ENCODE assay signal across 1 cellular context in the genomic region with DNA sequence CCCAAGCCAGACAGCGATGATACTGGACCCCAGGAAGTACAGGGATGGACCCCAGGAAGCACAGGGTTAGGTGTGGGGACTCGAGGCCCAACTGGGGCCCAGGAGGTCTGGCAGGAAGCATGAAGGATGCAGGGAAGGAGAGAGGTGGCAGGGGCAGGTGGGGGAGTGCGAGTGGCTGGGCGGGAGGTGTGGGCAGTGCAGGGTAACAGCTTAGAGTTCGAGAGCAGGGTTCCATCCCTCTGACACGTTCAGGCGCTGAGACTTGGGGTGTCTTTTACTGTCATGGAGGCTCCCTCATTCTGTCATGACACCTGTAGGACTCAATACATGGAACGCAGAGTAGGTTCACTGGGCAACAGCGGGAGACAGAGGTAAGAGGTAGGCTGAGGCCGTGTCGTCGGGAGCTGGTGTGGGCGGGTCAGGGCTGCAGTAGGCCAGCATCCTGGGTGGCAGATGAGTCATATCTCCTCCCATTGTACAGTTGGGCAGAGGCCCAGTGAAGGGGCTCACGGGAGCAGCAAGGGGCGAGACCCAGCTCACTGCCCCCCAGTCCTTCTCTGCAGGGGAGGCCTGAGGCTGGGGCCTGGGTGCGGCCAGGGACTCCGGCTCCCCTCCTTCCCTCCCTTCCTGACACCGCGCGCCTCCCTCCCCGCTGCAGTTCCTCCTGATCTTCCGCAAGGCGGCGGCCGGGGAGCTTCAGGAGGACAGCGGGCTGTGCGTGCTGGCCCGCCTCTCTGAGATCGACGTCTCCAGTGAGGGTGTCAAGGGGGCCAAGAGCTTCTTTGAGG.
TF ChIP-seq lines count a peak whose summit lies in the region.

No MANE protein-coding gene starts in this region.

TF ChIP-seq in K562, 482 proteins besides CTCF, POLR2A, EP300 and RAD21:
- peak; percentile 25; the same call in 1 of the 2 replicates for TF ChIP-seq ZBTB7A (IDR thresholded peaks at IDR 0.05; ENCODE audit: borderline replicate concordance, control insufficient read depth, low read depth, low read length)
- peak; percentile 83 for TF ChIP-seq FOSL1 (tag; conservative IDR thresholded peaks at IDR 0.05)
- TF ChIP-seq JUND (IDR thresholded peaks at IDR 0.05; ENCODE audit: borderline replicate concordance, low read depth, low read length): peak; percentile 83
- peak; percentile 61; the same call in 2 of the 3 replicates for TF ChIP-seq JUND (tag; IDR thresholded peaks at IDR 0.05; ENCODE audit: borderline replicate concordance, low read depth, low read length)
- TF ChIP-seq RBM22 (IDR thresholded peaks at IDR 0.05; ENCODE audit: low read depth, low read length, poor library complexity, severe bottlenecking): peak; percentile 31
- TF ChIP-seq ADNP (tag; IDR thresholded peaks at IDR 0.05): no peak
- TF ChIP-seq JUN (IDR thresholded peaks at IDR 0.05; ENCODE audit: borderline replicate concordance, low read depth, low read length): peak; percentile 57; the same call in 1 of the 2 replicates
- no peak for TF ChIP-seq JUN (CRISPR knock-in tag; IDR thresholded peaks at IDR 0.05; ENCODE audit: borderline replicate concordance)
- TF ChIP-seq BHLHE40 (IDR thresholded peaks at IDR 0.05; ENCODE audit: low read length): peak; percentile 34; the same call in 1 of the 2 replicates
- TF ChIP-seq, protein P1, sequence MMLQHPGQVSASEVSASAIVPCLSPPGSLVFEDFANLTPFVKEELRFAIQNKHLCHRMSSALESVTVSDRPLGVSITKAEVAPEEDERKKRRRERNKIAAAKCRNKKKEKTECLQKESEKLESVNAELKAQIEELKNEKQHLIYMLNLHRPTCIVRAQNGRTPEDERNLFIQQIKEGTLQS (IDR thresholded peaks at IDR 0.05): peak; percentile 80
- TF ChIP-seq, protein P1 (CRISPR knock-in tag; conservative IDR thresholded peaks at IDR 0.05): no peak
- TF ChIP-seq BRD9 (IDR thresholded peaks at IDR 0.05; ENCODE audit: low read depth, partially characterized antibody): no peak
- TF ChIP-seq FOXM1 (IDR thresholded peaks at IDR 0.05; ENCODE audit: low read depth): no peak
- TF ChIP-seq FOXM1 (CRISPR knock-in tag; IDR thresholded peaks at IDR 0.05; ENCODE audit: low read depth): 0 out of 2 replicates have a peak, but pooled peaks have one; percentile 38
- peak; percentile 60; the same call in 1 of the 2 replicates for TF ChIP-seq MYNN (IDR thresholded peaks at IDR 0.05)
- TF ChIP-seq MYNN (CRISPR knock-in tag; IDR thresholded peaks at IDR 0.05): no peak
- no peak for TF ChIP-seq BRCA1 (IDR thresholded peaks at IDR 0.05)
- TF ChIP-seq BRCA1 (CRISPR knock-in tag; IDR thresholded peaks at IDR 0.05): no peak
- TF ChIP-seq, protein P2, sequence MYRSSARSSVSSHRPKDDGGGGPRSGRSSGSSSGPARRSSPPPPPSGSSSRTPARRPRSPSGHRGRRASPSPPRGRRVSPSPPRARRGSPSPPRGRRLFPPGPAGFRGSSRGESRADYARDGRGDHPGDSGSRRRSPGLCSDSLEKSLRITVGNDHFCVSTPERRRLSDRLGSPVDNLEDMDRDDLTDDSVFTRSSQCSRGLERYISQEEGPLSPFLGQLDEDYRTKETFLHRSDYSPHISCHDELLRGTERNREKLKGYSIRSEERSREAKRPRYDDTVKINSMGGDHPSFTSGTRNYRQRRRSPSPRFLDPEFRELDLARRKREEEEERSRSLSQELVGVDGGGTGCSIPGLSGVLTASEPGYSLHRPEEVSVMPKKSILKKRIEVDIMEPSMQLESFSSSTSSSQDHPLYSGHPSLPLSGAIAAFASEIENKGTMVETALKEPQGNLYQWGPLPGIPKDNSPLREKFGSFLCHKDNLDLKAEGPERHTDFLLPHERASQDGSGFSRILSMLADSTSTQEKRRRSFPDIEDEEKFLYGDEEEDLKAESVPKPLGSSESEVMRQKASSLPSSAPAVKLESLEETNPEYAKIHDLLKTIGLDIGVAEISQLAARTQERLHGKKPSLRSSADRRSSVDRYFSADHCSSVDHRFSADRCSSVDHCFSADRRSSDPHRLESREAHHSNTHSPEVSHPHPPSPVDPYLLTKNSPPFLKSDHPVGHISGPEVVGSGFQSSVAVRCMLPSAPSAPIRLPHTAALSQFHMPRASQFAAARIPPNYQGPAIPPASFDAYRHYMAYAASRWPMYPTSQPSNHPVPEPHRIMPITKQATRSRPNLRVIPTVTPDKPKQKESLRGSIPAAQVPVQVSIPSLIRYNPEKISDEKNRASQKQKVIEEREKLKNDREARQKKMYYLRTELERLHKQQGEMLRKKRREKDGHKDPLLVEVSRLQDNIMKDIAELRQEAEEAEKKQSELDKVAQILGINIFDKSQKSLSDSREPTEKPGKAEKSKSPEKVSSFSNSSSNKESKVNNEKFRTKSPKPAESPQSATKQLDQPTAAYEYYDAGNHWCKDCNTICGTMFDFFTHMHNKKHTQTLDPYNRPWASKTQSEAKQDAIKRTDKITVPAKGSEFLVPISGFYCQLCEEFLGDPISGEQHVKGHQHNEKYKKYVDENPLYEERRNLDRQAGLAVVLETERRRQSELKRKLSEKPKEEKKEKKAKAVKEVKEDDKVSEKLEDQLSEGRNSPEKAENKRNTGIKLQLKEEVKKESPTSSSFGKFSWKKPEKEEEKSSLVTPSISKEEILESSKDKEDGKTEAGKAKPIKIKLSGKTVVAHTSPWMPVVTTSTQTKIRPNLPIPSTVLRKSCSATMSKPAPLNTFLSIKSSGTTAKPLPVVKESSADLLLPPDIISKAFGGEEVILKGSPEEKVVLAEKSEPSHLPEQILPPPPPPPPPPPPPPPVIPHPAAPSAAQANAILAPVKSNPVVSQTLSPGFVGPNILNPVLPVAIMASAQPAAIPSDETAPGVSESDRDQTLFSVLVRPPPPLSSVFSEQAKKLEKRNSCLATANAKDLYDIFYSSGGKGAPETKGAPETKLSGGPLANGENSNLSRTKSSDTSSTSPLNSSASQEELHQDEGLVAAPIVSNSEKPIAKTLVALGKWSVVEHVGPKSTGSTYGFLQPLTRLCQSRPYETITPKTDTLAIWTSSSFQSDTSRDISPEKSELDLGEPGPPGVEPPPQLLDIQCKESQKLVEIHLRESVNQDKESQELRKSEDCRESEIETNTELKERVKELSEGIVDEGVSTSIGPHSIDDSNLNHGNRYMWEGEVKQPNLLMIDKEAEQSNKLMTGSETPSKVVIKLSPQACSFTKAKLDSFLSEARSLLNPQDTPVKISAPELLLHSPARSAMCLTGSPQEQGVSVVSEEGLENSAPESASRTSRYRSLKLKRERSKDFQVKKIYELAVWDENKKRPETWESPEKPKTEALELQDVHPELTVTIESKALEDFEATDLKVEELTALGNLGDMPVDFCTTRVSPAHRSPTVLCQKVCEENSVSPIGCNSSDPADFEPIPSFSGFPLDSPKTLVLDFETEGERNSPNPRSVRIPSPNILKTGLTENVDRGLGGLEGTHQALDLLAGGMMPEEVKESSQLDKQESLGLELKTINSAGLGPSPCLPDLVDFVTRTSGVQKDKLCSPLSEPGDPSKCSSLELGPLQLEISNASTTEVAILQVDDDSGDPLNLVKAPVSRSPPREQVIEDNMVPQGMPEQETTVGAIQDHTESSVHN (IDR thresholded peaks at IDR 0.05; ENCODE audit: borderline replicate concordance in 1 of 2, low read depth in 1 of 2): no peak
- TF ChIP-seq, protein P3, sequence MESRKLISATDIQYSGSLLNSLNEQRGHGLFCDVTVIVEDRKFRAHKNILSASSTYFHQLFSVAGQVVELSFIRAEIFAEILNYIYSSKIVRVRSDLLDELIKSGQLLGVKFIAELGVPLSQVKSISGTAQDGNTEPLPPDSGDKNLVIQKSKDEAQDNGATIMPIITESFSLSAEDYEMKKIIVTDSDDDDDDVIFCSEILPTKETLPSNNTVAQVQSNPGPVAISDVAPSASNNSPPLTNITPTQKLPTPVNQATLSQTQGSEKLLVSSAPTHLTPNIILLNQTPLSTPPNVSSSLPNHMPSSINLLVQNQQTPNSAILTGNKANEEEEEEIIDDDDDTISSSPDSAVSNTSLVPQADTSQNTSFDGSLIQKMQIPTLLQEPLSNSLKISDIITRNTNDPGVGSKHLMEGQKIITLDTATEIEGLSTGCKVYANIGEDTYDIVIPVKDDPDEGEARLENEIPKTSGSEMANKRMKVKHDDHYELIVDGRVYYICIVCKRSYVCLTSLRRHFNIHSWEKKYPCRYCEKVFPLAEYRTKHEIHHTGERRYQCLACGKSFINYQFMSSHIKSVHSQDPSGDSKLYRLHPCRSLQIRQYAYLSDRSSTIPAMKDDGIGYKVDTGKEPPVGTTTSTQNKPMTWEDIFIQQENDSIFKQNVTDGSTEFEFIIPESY (CRISPR knock-in tag; IDR thresholded peaks at IDR 0.05): peak; percentile 97
- TF ChIP-seq, protein P4, sequence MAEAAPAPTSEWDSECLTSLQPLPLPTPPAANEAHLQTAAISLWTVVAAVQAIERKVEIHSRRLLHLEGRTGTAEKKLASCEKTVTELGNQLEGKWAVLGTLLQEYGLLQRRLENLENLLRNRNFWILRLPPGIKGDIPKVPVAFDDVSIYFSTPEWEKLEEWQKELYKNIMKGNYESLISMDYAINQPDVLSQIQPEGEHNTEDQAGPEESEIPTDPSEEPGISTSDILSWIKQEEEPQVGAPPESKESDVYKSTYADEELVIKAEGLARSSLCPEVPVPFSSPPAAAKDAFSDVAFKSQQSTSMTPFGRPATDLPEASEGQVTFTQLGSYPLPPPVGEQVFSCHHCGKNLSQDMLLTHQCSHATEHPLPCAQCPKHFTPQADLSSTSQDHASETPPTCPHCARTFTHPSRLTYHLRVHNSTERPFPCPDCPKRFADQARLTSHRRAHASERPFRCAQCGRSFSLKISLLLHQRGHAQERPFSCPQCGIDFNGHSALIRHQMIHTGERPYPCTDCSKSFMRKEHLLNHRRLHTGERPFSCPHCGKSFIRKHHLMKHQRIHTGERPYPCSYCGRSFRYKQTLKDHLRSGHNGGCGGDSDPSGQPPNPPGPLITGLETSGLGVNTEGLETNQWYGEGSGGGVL (CRISPR knock-in tag; IDR thresholded peaks at IDR 0.05): no peak
- TF ChIP-seq, protein P5, sequence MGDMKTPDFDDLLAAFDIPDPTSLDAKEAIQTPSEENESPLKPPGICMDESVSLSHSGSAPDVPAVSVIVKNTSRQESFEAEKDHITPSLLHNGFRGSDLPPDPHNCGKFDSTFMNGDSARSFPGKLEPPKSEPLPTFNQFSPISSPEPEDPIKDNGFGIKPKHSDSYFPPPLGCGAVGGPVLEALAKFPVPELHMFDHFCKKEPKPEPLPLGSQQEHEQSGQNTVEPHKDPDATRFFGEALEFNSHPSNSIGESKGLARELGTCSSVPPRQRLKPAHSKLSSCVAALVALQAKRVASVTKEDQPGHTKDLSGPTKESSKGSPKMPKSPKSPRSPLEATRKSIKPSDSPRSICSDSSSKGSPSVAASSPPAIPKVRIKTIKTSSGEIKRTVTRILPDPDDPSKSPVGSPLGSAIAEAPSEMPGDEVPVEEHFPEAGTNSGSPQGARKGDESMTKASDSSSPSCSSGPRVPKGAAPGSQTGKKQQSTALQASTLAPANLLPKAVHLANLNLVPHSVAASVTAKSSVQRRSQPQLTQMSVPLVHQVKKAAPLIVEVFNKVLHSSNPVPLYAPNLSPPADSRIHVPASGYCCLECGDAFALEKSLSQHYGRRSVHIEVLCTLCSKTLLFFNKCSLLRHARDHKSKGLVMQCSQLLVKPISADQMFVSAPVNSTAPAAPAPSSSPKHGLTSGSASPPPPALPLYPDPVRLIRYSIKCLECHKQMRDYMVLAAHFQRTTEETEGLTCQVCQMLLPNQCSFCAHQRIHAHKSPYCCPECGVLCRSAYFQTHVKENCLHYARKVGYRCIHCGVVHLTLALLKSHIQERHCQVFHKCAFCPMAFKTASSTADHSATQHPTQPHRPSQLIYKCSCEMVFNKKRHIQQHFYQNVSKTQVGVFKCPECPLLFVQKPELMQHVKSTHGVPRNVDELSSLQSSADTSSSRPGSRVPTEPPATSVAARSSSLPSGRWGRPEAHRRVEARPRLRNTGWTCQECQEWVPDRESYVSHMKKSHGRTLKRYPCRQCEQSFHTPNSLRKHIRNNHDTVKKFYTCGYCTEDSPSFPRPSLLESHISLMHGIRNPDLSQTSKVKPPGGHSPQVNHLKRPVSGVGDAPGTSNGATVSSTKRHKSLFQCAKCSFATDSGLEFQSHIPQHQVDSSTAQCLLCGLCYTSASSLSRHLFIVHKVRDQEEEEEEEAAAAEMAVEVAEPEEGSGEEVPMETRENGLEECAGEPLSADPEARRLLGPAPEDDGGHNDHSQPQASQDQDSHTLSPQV (IDR thresholded peaks at IDR 0.05): peak; percentile 42; the same call in 1 of the 2 replicates
- no peak for TF ChIP-seq ZNF444 (CRISPR knock-in tag; IDR thresholded peaks at IDR 0.05)
- peak; percentile 75 for TF ChIP-seq EGR1 (conservative IDR thresholded peaks at IDR 0.05)
- TF ChIP-seq CREM (IDR thresholded peaks at IDR 0.05; ENCODE audit: low read depth): 0 out of 2 replicates have a peak, but pooled peaks have one; percentile 34
- TF ChIP-seq, protein P6, sequence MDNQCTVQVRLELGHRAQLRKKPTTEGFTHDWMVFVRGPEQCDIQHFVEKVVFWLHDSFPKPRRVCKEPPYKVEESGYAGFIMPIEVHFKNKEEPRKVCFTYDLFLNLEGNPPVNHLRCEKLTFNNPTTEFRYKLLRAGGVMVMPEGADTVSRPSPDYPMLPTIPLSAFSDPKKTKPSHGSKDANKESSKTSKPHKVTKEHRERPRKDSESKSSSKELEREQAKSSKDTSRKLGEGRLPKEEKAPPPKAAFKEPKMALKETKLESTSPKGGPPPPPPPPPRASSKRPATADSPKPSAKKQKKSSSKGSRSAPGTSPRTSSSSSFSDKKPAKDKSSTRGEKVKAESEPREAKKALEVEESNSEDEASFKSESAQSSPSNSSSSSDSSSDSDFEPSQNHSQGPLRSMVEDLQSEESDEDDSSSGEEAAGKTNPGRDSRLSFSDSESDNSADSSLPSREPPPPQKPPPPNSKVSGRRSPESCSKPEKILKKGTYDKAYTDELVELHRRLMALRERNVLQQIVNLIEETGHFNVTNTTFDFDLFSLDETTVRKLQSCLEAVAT (IDR thresholded peaks at IDR 0.05): peak in 1 of 2 experiments; percentile 70; a peak in 2 of 4 replicates
